2 cellular contexts compared by ENCODE assay signal in genomic region chr2:229490167-229490566, GRCh38.
TF ChIP-seq lines count a peak whose summit lies in the region.

No MANE protein-coding gene starts in this region.

TF ChIP-seq in SK-N-SH treated with all-trans-retinoic acid at 6 μM for 48 hours, 23 proteins besides CTCF, POLR2A, EP300 and RAD21:
- TF ChIP-seq PATZ1 (CRISPR knock-in tag; IDR thresholded peaks at IDR 0.05; ENCODE audit: borderline replicate concordance), result no peak
- TF ChIP-seq ZNF8 (CRISPR knock-in tag; IDR thresholded peaks at IDR 0.05), result peak; percentile 97
TF ChIP-seq in SK-N-SH treated with all-trans-retinoic acid at 6 μM for 48 hours: peak in this region for 1.

TF ChIP-seq in SK-N-SH, 30 proteins besides CTCF, POLR2A, EP300 and RAD21 (continued from another document):
- TF ChIP-seq PBX3 (IDR thresholded peaks at IDR 0.05) (no peak), JUND (IDR thresholded peaks at IDR 0.05) (no peak), EZH2phosphoT487 (IDR thresholded peaks at IDR 0.05; ENCODE audit: borderline replicate concordance, low read depth) (no peak), MEF2A (IDR thresholded peaks at IDR 0.05; ENCODE audit: borderline replicate concordance, low read depth) (no peak), RXRA (IDR thresholded peaks at IDR 0.05; ENCODE audit: borderline replicate concordance, low read depth) (no peak), TAF1 (IDR thresholded peaks at IDR 0.05; ENCODE audit: borderline replicate concordance, low read depth, low read length) (no peak), USF1 (IDR thresholded peaks at IDR 0.05; ENCODE audit: borderline replicate concordance, low read depth) (no peak), POLR2AphosphoS5 (IDR thresholded peaks at IDR 0.05; ENCODE audit: low read depth, low read length) (no peak), ELF1 (IDR thresholded peaks at IDR 0.05) (no peak), RFX5 (IDR thresholded peaks at IDR 0.05; ENCODE audit: low read length) (no peak), FOSL2 (IDR thresholded peaks at IDR 0.05; ENCODE audit: borderline replicate concordance, low read depth) (no peak), SIN3A (IDR thresholded peaks at IDR 0.05; ENCODE audit: borderline replicate concordance, low read depth, low read length) (no peak)
